8 cellular contexts compared by ENCODE assay signal in the genomic region with DNA sequence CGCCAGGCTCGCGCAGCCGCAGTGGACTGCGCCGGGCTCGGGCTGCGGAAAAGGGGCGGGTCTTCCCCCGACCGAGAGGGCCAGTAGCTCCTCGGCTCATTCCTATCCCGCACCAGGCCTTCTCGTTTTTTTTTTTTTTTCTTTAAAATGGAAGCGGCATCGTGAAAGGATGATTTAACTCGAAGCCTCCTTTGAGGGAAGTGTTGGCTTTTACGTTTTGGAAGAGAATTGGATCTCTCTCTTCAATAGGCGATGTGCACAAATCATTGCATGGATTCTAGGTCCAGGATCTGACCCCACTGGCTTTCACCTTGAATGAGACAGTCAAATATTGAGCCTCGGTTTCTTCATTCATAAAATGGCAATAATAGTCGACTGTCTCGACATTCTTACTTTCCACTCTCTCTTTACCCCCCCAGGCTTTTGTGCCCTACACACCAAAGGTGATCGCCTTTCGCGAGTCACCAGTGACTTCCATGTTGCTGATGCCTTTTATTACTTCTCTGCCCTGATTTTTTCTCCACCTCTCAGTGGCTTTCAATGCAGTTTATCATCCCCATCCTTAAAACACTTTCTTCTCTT. TPM values are rescaled to one million over a fixed set of nuclear protein-coding genes. Genes with fewer than 3 reads are reported as not detected.
DNase-seq lines count a peak whose midpoint lies in the region; ATAC-seq and TF ChIP-seq lines count a peak whose summit lies in the region.

No MANE protein-coding gene starts in this region.

- intact Hi-C loops in mammary epithelial cell (cut with micrococcal nuclease) = no loop called here

- dilution Hi-C loops in mammary epithelial cell (cut with HindIII; ENCODE audit: low sequenced_read_pairs) = no loop called here

- no peaks in the 10 kb centered on the region for H3K9me3 Mint-ChIP-seq in type B pancreatic cell

- BruUV-seq in mammary epithelial cell (replicated peaks; lab: Mats Ljungman, UMichigan) = no TSS peak

- no peak overlapping the region for H3K9ac ChIP-seq in mammary epithelial cell (ENCODE audit: insufficient read depth, low read length)

- H3K4me2 ChIP-seq in mammary epithelial cell (ENCODE audit: insufficient read depth, low read depth, low read length) = peak overlapping the region; percentile 99

- DNase-seq in BE2C (no peak), NCI-H446 treated with DMSO at 0.1 percent for 48 hours (lab: John Stamatoyannopoulos, UW) (peak; percentile 35), mammary epithelial cell (no peak), medulla oblongata (ENCODE audit: extremely low spot score) (peak; percentile 88), type B pancreatic cell (ENCODE audit: extremely low spot score, unreplicated experiment) (no peak)

- no peak for TF ChIP-seq CTCF in BE2C (IDR thresholded peaks at IDR 0.05; ENCODE audit: low read depth, low read length)
- TF ChIP-seq CTCF in GM12875 (IDR thresholded peaks at IDR 0.05; ENCODE audit: borderline replicate concordance, insufficient read depth, low read depth, low read length) = no peak
- no peak for TF ChIP-seq CTCF in mammary epithelial cell (conservative IDR thresholded peaks at IDR 0.05 in 1 of 2, IDR thresholded peaks at IDR 0.05 in 1 of 2; ENCODE audit: extremely low read depth in 1 of 2, insufficient read depth in 1 of 2, low read depth in 1 of 2, low read length in 2 of 2)
- TF ChIP-seq CTCF in type B pancreatic cell (conservative IDR thresholded peaks at IDR 0.05) = peak; percentile 3

- H3K4me3 ChIP-seq in BE2C (ENCODE audit: low read depth, low read length) (peak overlapping the region; percentile 73), GM12875 (ENCODE audit: low read depth, low read length) (peak overlapping the region; percentile 64), mammary epithelial cell (replicated peaks in 1 of 3; ENCODE audit: insufficient read depth in 1 of 3, low read depth in 2 of 3, low read length in 3 of 3) (peak overlapping the region; percentile 73 to 91 (median 77))

- in situ Hi-C loops in mammary epithelial cell (cut with MboI; ENCODE audit: low sequenced_read_pairs in 2 of 2) = no loop called here

- H3K27me3 ChIP-seq in BE2C = peaks cover 7% of the 10 kb centered on the region
- no peaks in the 10 kb centered on the region for H3K27me3 ChIP-seq in mammary epithelial cell (ENCODE audit: insufficient read depth, low read length)

- peak overlapping the region; percentile 78 for H3K4me3 Mint-ChIP-seq in type B pancreatic cell

- H4K20me1 ChIP-seq in mammary epithelial cell (ENCODE audit: insufficient read depth, low read length) = no peaks in the 10 kb centered on the region

- H3K9me3 ChIP-seq in BE2C = no peaks in the 10 kb centered on the region
- no peaks in the 10 kb centered on the region for H3K9me3 ChIP-seq in mammary epithelial cell (replicated peaks; ENCODE audit: insufficient read depth, low read length)

- CTCF ChIA-PET in mammary epithelial cell (lab: Charles Lee; ENCODE audit: low non-redundant PET) = interaction anchor here (0.6 kb wide), 1 partner anchor 411 kb away, joined by 3 read pairs; no protein-coding TSS in a partner anchor

- peak overlapping the region; percentile 99 for H2AFZ ChIP-seq in mammary epithelial cell (ENCODE audit: low read depth, low read length)

- peaks cover 28% of the 10 kb centered on the region for H3K79me2 ChIP-seq in mammary epithelial cell (ENCODE audit: insufficient read depth, low read length)

- peaks cover 16% of the 10 kb centered on the region for H3K27me3 Mint-ChIP-seq in type B pancreatic cell

- peak overlapping the region; percentile 39 for H3K27ac Mint-ChIP-seq in type B pancreatic cell

- no peaks in the 10 kb centered on the region for H3K36me3 ChIP-seq in BE2C
- H3K36me3 ChIP-seq in mammary epithelial cell (ENCODE audit: insufficient read depth, low read length) = no peaks in the 10 kb centered on the region

- H3K4me1 Mint-ChIP-seq in type B pancreatic cell (ENCODE audit: unreplicated experiment) = no peaks in the 10 kb centered on the region

- H3K4me1 ChIP-seq in BE2C (no peaks in the 10 kb centered on the region), mammary epithelial cell (ENCODE audit: insufficient read depth, low read length) (peaks cover 4% of the 10 kb centered on the region)

- H3K36me3 Mint-ChIP-seq in type B pancreatic cell = peaks cover under 1% of the 10 kb centered on the region

- no peak overlapping the region for H3K27ac ChIP-seq in mammary epithelial cell (ENCODE audit: insufficient read depth, low read depth, low read length)

- no peak for ATAC-seq in HG02642 (IDR thresholded peaks at IDR 0.05; ENCODE audit: poor library complexity, unreplicated experiment)
- ATAC-seq in GM18498 (IDR thresholded peaks at IDR 0.05; ENCODE audit: unreplicated experiment) = no peak

- WGBS in mammary epithelial cell (ENCODE audit: low coverage, missing lambda C conversion rate) = 46% methylated on average over 10 of the region's 25 CpGs

RNA-seq across cellular contexts. Expression of a gene that starts 0.3 kb away (rescaled TPM):
- 17.9 TPM for polyA plus RNA-seq in BE2C (2012; ENCODE audit: insufficient read depth, insufficient read length, low read depth)
- total RNA-seq in mammary epithelial cell (1 to 10 TPM; 2.8 to 9.9 TPM), type B pancreatic cell (ENCODE audit: low replicate concordance) (9.4 and 11.6 TPM in 2 replicates)
- 11.1 TPM for polyA plus RNA-seq in mammary epithelial cell
- 10.1 TPM for polyA minus RNA-seq in mammary epithelial cell

Comparison
In these comparisons a context has a peak if more than half of its experiments do, and no peak if none do; other contexts are left out.
1. DNase-seq: peak in NCI-H446 treated with DMSO at 0.1 percent for 48 hours (single experiment) and medulla oblongata (single experiment); none in BE2C (single experiment), mammary epithelial cell (single experiment) and type B pancreatic cell (single experiment).
2. Peak in every context shown above with its lines, with median percentiles within 50 percentile points of each other: H3K4me3 ChIP-seq.